ENCODE assay signal across 25 cellular contexts in the genomic region with DNA sequence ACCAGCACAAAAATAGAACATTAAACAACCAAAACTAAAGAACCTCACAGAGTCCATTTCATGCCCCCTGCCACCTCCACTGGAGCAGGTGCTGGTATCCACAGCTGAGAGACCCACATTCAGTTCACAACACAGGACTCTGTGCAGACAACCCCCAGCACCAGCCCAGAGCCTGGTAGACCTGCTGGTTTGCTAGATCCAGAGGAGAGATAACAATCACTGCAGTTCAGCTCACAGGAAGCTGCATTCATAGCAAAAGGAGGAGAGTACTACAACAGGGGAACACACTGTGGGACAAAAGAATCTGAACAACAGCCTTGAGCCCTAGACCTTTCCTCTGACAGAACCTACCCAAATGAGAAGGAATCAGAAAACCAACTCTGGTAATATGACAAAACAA.
"Had no signal": no experiment of that assay in that cellular context is flagged by ENCODE, and none has a peak within 500 bp of the region (broad histone marks: within the 10 kb centered on the region; RNA-seq: fewer than 3 reads in every experiment).

No MANE protein-coding gene starts in this region.

- H3K36me3 Mint-ChIP-seq: activated CD8-positive, alpha-beta memory T cell treated with anti-CD3 and anti-CD28 coated beads, Interleukin-2, amount 10 ng/mL, durations not matched to agents 7 days and 5 days; activated naive CD4-positive, alpha-beta T cell treated with anti-CD3 and anti-CD28 coated beads, Interleukin-2, amount 50 U/mL, for 24 hours; mesothelial cell of epicardium had no signal

- H3K36me3 ChIP-seq: esophagus muscularis mucosa, heart right ventricle, left ventricle myocardium inferior, ovary, right lobe of liver, transverse colon had no signal

- DNase-seq: activated CD4-positive, alpha-beta T cell treated with anti-CD3 and anti-CD28 coated beads for 36 hours; activated CD4-positive, CD25-positive, alpha-beta regulatory T cell; activated CD8-positive, alpha-beta memory T cell treated with anti-CD3 and anti-CD28 coated beads, Interleukin-2, amount 10 ng/mL, durations not matched to agents 7 days and 5 days; activated CD8-positive, alpha-beta T cell treated with anti-CD3 and anti-CD28 coated beads, Interleukin-2, amount 10 ng/mL, durations not matched to agents 7 days and 5 days; activated naive CD8-positive, alpha-beta T cell treated with anti-CD3 and anti-CD28 coated beads, Interleukin-2, amount 50 U/mL, for 24 hours; activated T-cell treated with anti-CD3 and anti-CD28 coated beads, Interleukin-2, amount 50 U/mL, for 48 hours; amygdala; central memory CD4-positive, alpha-beta T cell; foreskin melanocyte; heart right ventricle; left ventricle myocardium inferior; naive B cell; nephron progenitor cell; ovary; right lobe of liver; stimulated activated CD4-positive, alpha-beta T cell treated with anti-CD3 and anti-CD28 coated beads, Interleukin-2, amount 100 ng/mL, for 48 hours; stimulated activated naive CD4-positive, alpha-beta T cell treated with Interleukin-2 at 50 U/mL for 16 hours; testis; transverse colon had no signal

- H3K4me1 ChIP-seq: esophagus muscularis mucosa, heart right ventricle, left ventricle myocardium inferior, right lobe of liver, testis, transverse colon had no signal

- H3K4me3 Mint-ChIP-seq: activated CD4-positive, alpha-beta T cell treated with anti-CD3 and anti-CD28 coated beads for 36 hours; activated CD8-positive, alpha-beta memory T cell treated with anti-CD3 and anti-CD28 coated beads, Interleukin-2, amount 10 ng/mL, durations not matched to agents 7 days and 5 days; activated CD8-positive, alpha-beta T cell treated with anti-CD3 and anti-CD28 coated beads, Interleukin-2, amount 10 ng/mL, durations not matched to agents 7 days and 5 days; activated naive CD4-positive, alpha-beta T cell treated with anti-CD3 and anti-CD28 coated beads, Interleukin-2, amount 50 U/mL, for 24 hours; activated naive CD8-positive, alpha-beta T cell treated with anti-CD3 and anti-CD28 coated beads, Interleukin-2, amount 50 U/mL, for 24 hours; mesothelial cell of epicardium; naive B cell; nephron progenitor cell had no signal

- H3K4me3 ChIP-seq: esophagus muscularis mucosa, heart right ventricle, left ventricle myocardium inferior, lung, ovary, right lobe of liver, testis, transverse colon had no signal

- H3K4me1 Mint-ChIP-seq: activated CD4-positive, alpha-beta T cell treated with anti-CD3 and anti-CD28 coated beads for 36 hours; activated CD8-positive, alpha-beta memory T cell treated with anti-CD3 and anti-CD28 coated beads, Interleukin-2, amount 10 ng/mL, durations not matched to agents 7 days and 5 days; activated naive CD4-positive, alpha-beta T cell treated with anti-CD3 and anti-CD28 coated beads, Interleukin-2, amount 50 U/mL, for 24 hours; activated naive CD8-positive, alpha-beta T cell treated with anti-CD3 and anti-CD28 coated beads, Interleukin-2, amount 50 U/mL, for 24 hours; naive B cell had no signal

- H3K27ac ChIP-seq: esophagus muscularis mucosa, heart right ventricle, left ventricle myocardium inferior, ovary, right lobe of liver, testis, transverse colon had no signal

- H3K9me3 ChIP-seq: esophagus muscularis mucosa, heart right ventricle, left ventricle myocardium inferior, ovary, right lobe of liver, testis, transverse colon had no signal

- H3K27me3 Mint-ChIP-seq: progenitor cell of endocrine pancreas had no signal

- H3K9me3 Mint-ChIP-seq: activated naive CD4-positive, alpha-beta T cell treated with anti-CD3 and anti-CD28 coated beads, Interleukin-2, amount 50 U/mL, for 24 hours; activated T-helper 2 cell treated with anti-CD3 and anti-CD28 coated beads, Interferon-gamma antibody, Interleukin-2, Interleukin-4, amounts not matched to agents 10 μg/mL and 5 μg/mL and 100 μg/mL, durations not matched to agents 14 hours and 24 hours and 36 hours had no signal

- H3K27me3 ChIP-seq: esophagus muscularis mucosa, ovary, right lobe of liver, testis, transverse colon had no signal

- H3K27ac Mint-ChIP-seq: activated CD4-positive, alpha-beta T cell treated with anti-CD3 and anti-CD28 coated beads for 36 hours; activated CD8-positive, alpha-beta memory T cell treated with anti-CD3 and anti-CD28 coated beads, Interleukin-2, amount 10 ng/mL, durations not matched to agents 7 days and 5 days; activated CD8-positive, alpha-beta T cell treated with anti-CD3 and anti-CD28 coated beads, Interleukin-2, amount 10 ng/mL, durations not matched to agents 7 days and 5 days; activated naive CD4-positive, alpha-beta T cell treated with anti-CD3 and anti-CD28 coated beads, Interleukin-2, amount 50 U/mL, for 24 hours; activated naive CD8-positive, alpha-beta T cell treated with anti-CD3 and anti-CD28 coated beads, Interleukin-2, amount 50 U/mL, for 24 hours; activated T-helper 2 cell treated with anti-CD3 and anti-CD28 coated beads, Interferon-gamma antibody, Interleukin-2, Interleukin-4, amounts not matched to agents 10 μg/mL and 5 μg/mL and 100 μg/mL, durations not matched to agents 14 hours and 24 hours and 36 hours; mesothelial cell of epicardium; nephron progenitor cell; progenitor cell of endocrine pancreas had no signal
